ENCODE assay signal across 1 cellular context in genomic region chr13:113449693-113450347, GRCh38.
TF ChIP-seq lines count a peak whose summit lies in the region.

No MANE protein-coding gene starts in this region.

TF ChIP-seq in H1, 55 proteins besides CTCF, POLR2A, EP300 and RAD21:
- no peak for TF ChIP-seq TEAD4 (IDR thresholded peaks at IDR 0.05; ENCODE audit: low read depth, low read length)
- TF ChIP-seq NRF1 (IDR thresholded peaks at IDR 0.05; ENCODE audit: low read depth, low read length) = no peak
- TF ChIP-seq RBBP5 (IDR thresholded peaks at IDR 0.05; ENCODE audit: borderline replicate concordance, low read depth, low read length) = no peak
- no peak for TF ChIP-seq ATF3 (IDR thresholded peaks at IDR 0.05; ENCODE audit: insufficient read depth, low read depth, low read length)
- no peak for TF ChIP-seq GABPA (IDR thresholded peaks at IDR 0.05; ENCODE audit: borderline replicate concordance, insufficient read depth, low read length)
- no peak for TF ChIP-seq EZH2 (IDR thresholded peaks at IDR 0.05; ENCODE audit: low read depth, low read length, severe bottlenecking)
- TF ChIP-seq SUZ12 (IDR thresholded peaks at IDR 0.05; ENCODE audit: low read length) = no peak
